Comparison of ENCODE assay signal across 8 cellular contexts in the genomic region with DNA sequence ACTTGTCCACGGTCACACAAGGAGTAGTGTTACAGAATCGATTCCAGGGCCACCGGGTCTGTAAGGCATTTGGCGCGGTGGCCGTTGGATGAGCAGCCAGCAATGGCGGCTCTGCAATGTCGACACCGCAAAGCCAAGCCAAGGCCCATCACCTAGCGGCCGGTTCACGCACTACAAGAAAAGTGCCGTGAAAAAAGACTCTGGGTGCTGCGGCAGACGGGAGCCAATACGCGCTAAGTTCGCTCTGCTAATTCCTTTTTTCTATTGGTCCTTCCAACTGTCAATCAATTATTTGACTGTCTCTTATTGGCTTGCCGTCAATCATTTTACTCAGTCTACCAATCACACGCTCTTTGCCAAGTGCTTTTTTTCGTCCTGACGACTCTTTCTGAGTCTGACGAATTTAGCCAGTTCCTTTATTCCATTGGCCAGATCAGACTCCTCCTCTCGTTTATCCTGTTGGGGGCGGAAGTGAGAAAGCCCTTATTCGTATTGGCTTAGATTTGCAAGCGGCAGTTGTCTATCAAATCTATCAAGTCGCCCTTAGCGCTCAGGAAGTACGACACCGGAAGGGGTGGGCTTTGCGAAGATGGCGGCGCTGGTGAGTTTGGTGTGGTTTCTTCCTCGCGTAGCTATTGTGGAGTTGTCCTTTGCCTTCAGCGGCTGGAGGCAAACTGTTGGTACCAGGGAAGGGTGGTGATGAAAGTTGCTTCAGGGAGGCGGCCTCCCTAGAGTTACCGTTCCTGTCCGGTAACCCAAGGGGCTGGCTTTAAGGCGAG. TPM values are rescaled to one million over a fixed set of nuclear protein-coding genes. Genes with fewer than 3 reads are reported as not detected.
DNase-seq lines count a peak whose midpoint lies in the region; ATAC-seq, FAIRE-seq and TF ChIP-seq lines count a peak whose summit lies in the region.

A gene with protein sequence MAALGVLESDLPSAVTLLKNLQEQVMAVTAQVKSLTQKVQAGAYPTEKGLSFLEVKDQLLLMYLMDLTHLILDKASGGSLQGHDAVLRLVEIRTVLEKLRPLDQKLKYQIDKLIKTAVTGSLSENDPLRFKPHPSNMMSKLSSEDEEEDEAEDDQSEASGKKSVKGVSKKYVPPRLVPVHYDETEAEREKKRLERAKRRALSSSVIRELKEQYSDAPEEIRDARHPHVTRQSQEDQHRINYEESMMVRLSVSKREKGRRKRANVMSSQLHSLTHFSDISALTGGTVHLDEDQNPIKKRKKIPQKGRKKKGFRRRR (plus strand): TSS at position 577 of the 779 bp plus-strand sequence. CDS start 13 bp downstream, at position 590.

- WGBS in small intestine, 3 donors = 3 to 5% (median 4%) methylated on average over 41 of the region's 41 CpGs

- no peaks in the 10 kb centered on the region for H3K4me1 ChIP-seq in small intestine (ENCODE audit: control insufficient read depth in 2 of 2, insufficient read depth in 1 of 2, low read depth in 1 of 2, low read length in 1 of 2)

- H3K9me3 ChIP-seq in WERI-Rb-1 (ENCODE audit: severe bottlenecking) = peaks cover 5% of the 10 kb centered on the region
- no peaks in the 10 kb centered on the region for H3K9me3 ChIP-seq in small intestine (ENCODE audit: control insufficient read depth, low read depth)

- peak; percentile 78 for TF ChIP-seq CTCF in WERI-Rb-1 (IDR thresholded peaks at IDR 0.05; ENCODE audit: low read depth, low read length)
- peak; percentile 88 for TF ChIP-seq CTCF in bronchial epithelial cell (IDR thresholded peaks at IDR 0.05; ENCODE audit: insufficient read depth, low read length, severe bottlenecking)

- peak; percentile 99 for DNase-seq in AG08395 (ENCODE audit: low spot score)
- peak; percentile 99 for DNase-seq in NCI-H2196 treated with DMSO at 0.1 percent for 48 hours (lab: John Stamatoyannopoulos, UW; ENCODE audit: unreplicated experiment)
- DNase-seq in WERI-Rb-1 = peak; percentile 92
- DNase-seq in bronchial epithelial cell (ENCODE audit: low read depth) = peak; percentile 100
- DNase-seq in iPS-NIHi11 (ENCODE audit: low spot score) = peak; percentile 96
- DNase-seq in small intestine = peak; percentile 100

- H3K27me3 ChIP-seq in WERI-Rb-1 (ENCODE audit: insufficient read depth, low read depth, severe bottlenecking) (no peaks in the 10 kb centered on the region), bronchial epithelial cell (ENCODE audit: control insufficient read depth, insufficient read depth, low read length) (no peaks in the 10 kb centered on the region), small intestine (ENCODE audit: control insufficient read depth in 2 of 2, insufficient read depth in 2 of 2, low read length in 2 of 2) (no peaks in the 10 kb centered on the region)

- H3K27ac ChIP-seq in WERI-Rb-1 (peak within 1 kb of the TSS; percentile 80), small intestine (ENCODE audit: low read depth in 1 of 2, low read length in 1 of 2) (peak within 1 kb of the TSS; percentile 57 to 87)

- H3K4me3 ChIP-seq in WERI-Rb-1 (ENCODE audit: low read depth, low read length) (peak within 1 kb of the TSS; percentile 66), bronchial epithelial cell (ENCODE audit: low read depth, low read length) (peak within 1 kb of the TSS; percentile 87), small intestine (ENCODE audit: low read depth in 1 of 2, low read length in 2 of 2) (peak within 1 kb of the TSS; percentile 72 to 92)

- ATAC-seq in GM18873 (IDR thresholded peaks at IDR 0.05; ENCODE audit: low FRiP score, unreplicated experiment) (peak; percentile 98), HG03139 (IDR thresholded peaks at IDR 0.05; ENCODE audit: unreplicated experiment) (peak; percentile 94)

- H3K36me3 ChIP-seq in WERI-Rb-1 (peaks cover 33% of the 10 kb centered on the region), bronchial epithelial cell (ENCODE audit: control insufficient read depth, insufficient read depth, low read length) (peaks cover 7% of the 10 kb centered on the region), small intestine (ENCODE audit: control insufficient read depth in 2 of 2, insufficient read depth in 2 of 2, low read length in 2 of 2) (peaks cover 3 to 7% of the 10 kb centered on the region in 2 donors)

- FAIRE-seq in bronchial epithelial cell (lab: Jason Lieb, UNC) (peak; percentile 81), small intestine (lab: Jason Lieb, UNC) (peak; percentile 98)

RNA-seq across cellular contexts. Expression of the gene that starts here (rescaled TPM):
- 61.6 and 67.4 TPM in 2 replicates for total RNA-seq in bronchial epithelial cell
- polyA plus RNA-seq in small intestine = 10 to 100 TPM; 38.2 to 48.1 (median 43.8) TPM

Comparison
In these comparisons a context has a peak if more than half of its experiments do, and no peak if none do; other contexts are left out.
1. Peak in every context shown above with its lines: DNase-seq, ATAC-seq, H3K4me3 ChIP-seq and H3K27ac ChIP-seq.